17 cellular contexts compared by ENCODE assay signal in genomic region chr11:102230911-102231310, GRCh38.
DNase-seq lines count a peak whose midpoint lies in the region; TF ChIP-seq lines count a peak whose summit lies in the region.
"Had no signal": no experiment of that assay in that cellular context is flagged by ENCODE, and none has a peak within 500 bp of the region (broad histone marks: within the 10 kb centered on the region; RNA-seq: fewer than 3 reads in every experiment).

No MANE protein-coding gene starts in this region.

- H3K14ac ChIP-seq in neuronal stem cell (ENCODE audit: low read length): no peak overlapping the region

- peaks cover 94% of the 10 kb centered on the region for H3K36me3 Mint-ChIP-seq in Caco-2 (ENCODE audit: insufficient read depth, unreplicated experiment)
- peaks cover 29% of the 10 kb centered on the region for H3K36me3 Mint-ChIP-seq in progenitor cell of endocrine pancreas (ENCODE audit: insufficient read depth)
- H3K36me3 Mint-ChIP-seq in osteocyte (ENCODE audit: unreplicated experiment): peaks cover 53% of the 10 kb centered on the region
- H3K36me3 Mint-ChIP-seq: CD14-positive monocyte; CD4-positive, alpha-beta memory T cell had no signal

- H2BK120ac ChIP-seq in neuronal stem cell (ENCODE audit: low read depth, low read length): no peak overlapping the region

- POLR2A ChIA-PET in Caco-2 (lab: Charles Lee): no interaction called here

- intact Hi-C loops in Caco-2 (cut with micrococcal nuclease; ENCODE audit: unreplicated experiment): no loop called here

- no peak overlapping the region for H3K18ac ChIP-seq in neuronal stem cell (ENCODE audit: low read length)

- H3K27me3 ChIP-seq in Caco-2 (replicated peaks; ENCODE audit: control insufficient read depth, insufficient read depth, low read length) (no peaks in the 10 kb centered on the region), neuronal stem cell (ENCODE audit: control insufficient read depth in 3 of 3, insufficient read depth in 3 of 3, low read depth in 1 of 3, low read length in 3 of 3) (no peaks in the 10 kb centered on the region)
- H3K27me3 ChIP-seq: BLaER1 had no signal

- BruUV-seq in Caco-2 (replicated peaks; lab: Mats Ljungman, UMichigan): no TSS peak

- no peak overlapping the region for H2BK15ac ChIP-seq in neuronal stem cell (ENCODE audit: low read length)

- peaks cover 4% of the 10 kb centered on the region for H3K36me3 ChIP-seq in Caco-2 (ENCODE audit: control insufficient read depth, insufficient read depth, low read length)
- peaks cover 0 to 78% of the 10 kb centered on the region in 2 donors for H3K36me3 ChIP-seq in neuronal stem cell (replicated peaks in 1 of 2; ENCODE audit: control insufficient read depth in 2 of 2, insufficient read depth in 2 of 2, low read length in 2 of 2)

- H3K4me2 ChIP-seq in neuronal stem cell (ENCODE audit: insufficient read depth, low read length, poor library complexity, severe bottlenecking): no peak overlapping the region
- H3K4me2 ChIP-seq: BLaER1 had no signal

- CTCF ChIA-PET in Caco-2 (lab: Charles Lee): interaction anchor here (0.5 to 2.0 kb wide), 2 partner anchors 38 to 44 kb away, joined by 3 to 25 read pairs; no protein-coding TSS in a partner anchor

- DNase-seq in Caco-2: no peak
- DNase-seq in left kidney (ENCODE audit: low read depth, low spot score): peak; percentile 25
- no peak for DNase-seq in progenitor cell of endocrine pancreas (ENCODE audit: low spot score, unreplicated experiment)
- no peak for DNase-seq in osteocyte (ENCODE audit: extremely low spot score, unreplicated experiment)
- DNase-seq in NCI-H128 (lab: John Stamatoyannopoulos, UW; ENCODE audit: unreplicated experiment): no peak
- no peak for DNase-seq in neuronal stem cell (ENCODE audit: low spot score)
- DNase-seq: 8988T; Calu3; CD4-positive, alpha-beta memory T cell; DMS79 treated with DMSO at 0.1 percent for 48 hours; GF-D8; GOT3; H7; HFFc6 had no signal

- H3K27ac Mint-ChIP-seq in Caco-2 (ENCODE audit: unreplicated experiment) (peak overlapping the region; percentile 40), progenitor cell of endocrine pancreas (peak overlapping the region; percentile 1), osteocyte (ENCODE audit: unreplicated experiment) (no peak overlapping the region)
- H3K27ac Mint-ChIP-seq: CD14-positive monocyte had no signal

- no peak overlapping the region for H3K23ac ChIP-seq in neuronal stem cell (ENCODE audit: low read depth, low read length, poor library complexity)

- H3K27me3 Mint-ChIP-seq in Caco-2 (ENCODE audit: insufficient read depth, unreplicated experiment) (no peaks in the 10 kb centered on the region), progenitor cell of endocrine pancreas (no peaks in the 10 kb centered on the region), osteocyte (ENCODE audit: unreplicated experiment) (no peaks in the 10 kb centered on the region)

- H3K27ac ChIP-seq in VCaP (peak overlapping the region; percentile 94), neuronal stem cell (replicated peaks; ENCODE audit: low read length) (no peak overlapping the region)
- H3K27ac ChIP-seq: BLaER1 had no signal

- no peak overlapping the region for H3K9ac ChIP-seq in neuronal stem cell (ENCODE audit: low read depth, low read length, poor library complexity)
- H3K9ac ChIP-seq: BLaER1 had no signal

- WGBS in neuronal stem cell (ENCODE audit: extremely low coverage in 2 of 2, insufficient read length in 2 of 2, insufficient replicate concordance in 1 of 2), 2 donors: no CpG with 5 or more reads among the region's 4 CpGs

- H2AK5ac ChIP-seq in neuronal stem cell (ENCODE audit: low read depth, low read length): no peak overlapping the region

- H3K9me3 Mint-ChIP-seq in Caco-2 (ENCODE audit: unreplicated experiment) (no peaks in the 10 kb centered on the region), progenitor cell of endocrine pancreas (ENCODE audit: low read depth) (no peaks in the 10 kb centered on the region), osteocyte (ENCODE audit: unreplicated experiment) (no peaks in the 10 kb centered on the region)
- H3K9me3 Mint-ChIP-seq: CD14-positive monocyte; CD4-positive, alpha-beta memory T cell; HFFc6 had no signal

- H3K4me1 ChIP-seq in Caco-2: peaks cover 35% of the 10 kb centered on the region
- H3K4me1 ChIP-seq in neuronal stem cell (ENCODE audit: control insufficient read depth in 2 of 2, insufficient read depth in 1 of 2, low read depth in 1 of 2, low read length in 2 of 2): peaks cover 0 to 4% of the 10 kb centered on the region in 2 donors

- no peak overlapping the region for H2AFZ ChIP-seq in neuronal stem cell (ENCODE audit: low read length)

- no peak overlapping the region for H2BK12ac ChIP-seq in neuronal stem cell (ENCODE audit: low read length)

- H3K4ac ChIP-seq in neuronal stem cell (ENCODE audit: low read length): no peak overlapping the region

- no peaks in the 10 kb centered on the region for H3K9me3 ChIP-seq in Caco-2
- no peaks in the 10 kb centered on the region for H3K9me3 ChIP-seq in neuronal stem cell (replicated peaks in 1 of 2; ENCODE audit: control insufficient read depth in 2 of 2, insufficient read depth in 1 of 2, low read depth in 1 of 2, low read length in 2 of 2)
- H3K9me3 ChIP-seq: BLaER1 had no signal

- TF ChIP-seq CTCF in Caco-2 (IDR thresholded peaks at IDR 0.05; ENCODE audit: insufficient read depth in 1 of 2, low read depth in 1 of 2, low read length in 1 of 2, severe bottlenecking in 1 of 2, unreplicated experiment in 1 of 2) (no peak), VCaP (conservative IDR thresholded peaks at IDR 0.05) (no peak), progenitor cell of endocrine pancreas (IDR thresholded peaks at IDR 0.05; ENCODE audit: unreplicated experiment) (no peak), osteocyte (IDR thresholded peaks at IDR 0.05) (no peak)

- peaks cover 36% of the 10 kb centered on the region for H3K4me1 Mint-ChIP-seq in Caco-2 (ENCODE audit: low read depth, unreplicated experiment)
- peaks cover 49% of the 10 kb centered on the region for H3K4me1 Mint-ChIP-seq in progenitor cell of endocrine pancreas (ENCODE audit: low read depth)
- H3K4me1 Mint-ChIP-seq in osteocyte (ENCODE audit: unreplicated experiment): peaks cover 18% of the 10 kb centered on the region
- H3K4me1 Mint-ChIP-seq: CD14-positive monocyte; CD4-positive, alpha-beta memory T cell had no signal

- H2BK5ac ChIP-seq in neuronal stem cell (ENCODE audit: low read length): no peak overlapping the region

- no peak overlapping the region for H4K8ac ChIP-seq in neuronal stem cell (ENCODE audit: low read depth, low read length)

- no peaks in the 10 kb centered on the region for H3K79me1 ChIP-seq in neuronal stem cell (ENCODE audit: low read depth, low read length)

- no peak overlapping the region for H4K91ac ChIP-seq in neuronal stem cell (ENCODE audit: low read depth, low read length, poor library complexity)

- H3K4me3 Mint-ChIP-seq in Caco-2 (ENCODE audit: unreplicated experiment): no peak overlapping the region
- no peak overlapping the region for H3K4me3 Mint-ChIP-seq in progenitor cell of endocrine pancreas (ENCODE audit: low read depth)
- no peak overlapping the region for H3K4me3 Mint-ChIP-seq in osteocyte (ENCODE audit: unreplicated experiment)
- H3K4me3 Mint-ChIP-seq: CD14-positive monocyte; CD4-positive, alpha-beta memory T cell; HFFc6 had no signal

- no peak overlapping the region for H3K4me3 ChIP-seq in Caco-2 (ENCODE audit: low read depth, low read length)
- no peak overlapping the region for H3K4me3 ChIP-seq in neuronal stem cell (ENCODE audit: low read length in 2 of 2)
- H3K4me3 ChIP-seq: BLaER1 had no signal
